ENCODE assay signal across 1 cellular context in genomic region chr1:15385420-15385819, GRCh38.
TF ChIP-seq lines count a peak whose summit lies in the region.

No MANE protein-coding gene starts in this region.

TF ChIP-seq in H1, 55 proteins besides CTCF, POLR2A, EP300 and RAD21:
- TF ChIP-seq MAX (IDR thresholded peaks at IDR 0.05) (no peak), NANOG (IDR thresholded peaks at IDR 0.05; ENCODE audit: insufficient read depth, low read depth, low read length, poor library complexity, severe bottlenecking) (no peak), SP4 (IDR thresholded peaks at IDR 0.05; ENCODE audit: low read length) (no peak), SP1 (IDR thresholded peaks at IDR 0.05; ENCODE audit: low read depth, low read length) (no peak), NRF1 (IDR thresholded peaks at IDR 0.05; ENCODE audit: low read depth, low read length) (no peak), POLR2AphosphoS5 (IDR thresholded peaks at IDR 0.05; ENCODE audit: low read depth, low read length) (no peak), CHD7 (IDR thresholded peaks at IDR 0.05; ENCODE audit: insufficient replicate concordance, low read length) (no peak), ATF3 (IDR thresholded peaks at IDR 0.05; ENCODE audit: insufficient read depth, low read depth, low read length) (no peak), CREB1 (IDR thresholded peaks at IDR 0.05) (no peak), SIN3A (conservative IDR thresholded peaks at IDR 0.05 in 1 of 2, IDR thresholded peaks at IDR 0.05 in 1 of 2; ENCODE audit: low read depth in 1 of 2, low read length in 2 of 2) (no peak), TAF1 (IDR thresholded peaks at IDR 0.05; ENCODE audit: low read depth, low read length) (no peak)
